ENCODE assay signal across 10 cellular contexts in genomic region chr4:143357161-143357845, GRCh38. TPM values are rescaled to one million over a fixed set of nuclear protein-coding genes. Genes with fewer than 3 reads are reported as not detected.
DNase-seq lines count a peak whose midpoint lies in the region; ATAC-seq, FAIRE-seq and TF ChIP-seq lines count a peak whose summit lies in the region.
"Had no signal": no experiment of that assay in that cellular context is flagged by ENCODE, and none has a peak within 500 bp of the region (broad histone marks: within the 10 kb centered on the region; RNA-seq: fewer than 3 reads in every experiment).

No MANE protein-coding gene starts in this region.

- H3K27me3 ChIP-seq in HUES48 (ENCODE audit: control insufficient read depth, insufficient read depth, low read length) (no peaks in the 10 kb centered on the region), bronchial epithelial cell (ENCODE audit: control insufficient read depth, insufficient read depth, low read length) (no peaks in the 10 kb centered on the region), neutrophil (no peaks in the 10 kb centered on the region)

- TF ChIP-seq CTCF in bronchial epithelial cell (IDR thresholded peaks at IDR 0.05; ENCODE audit: insufficient read depth, low read length, severe bottlenecking) (no peak), neutrophil (IDR thresholded peaks at IDR 0.05) (no peak)

- H3K4me1 ChIP-seq in HUES48 (ENCODE audit: control insufficient read depth, insufficient read depth, low read length) (peaks cover 68% of the 10 kb centered on the region), neutrophil (ENCODE audit: control insufficient read depth in 1 of 2, insufficient read depth in 1 of 2, low read depth in 1 of 2, low read length in 1 of 2) (peaks cover 24 to 25% of the 10 kb centered on the region in 2 experiments)

- H3K36me3 ChIP-seq in HUES48 (ENCODE audit: control insufficient read depth, insufficient read depth, low read length) (no peaks in the 10 kb centered on the region), bronchial epithelial cell (ENCODE audit: control insufficient read depth, insufficient read depth, low read length) (no peaks in the 10 kb centered on the region), neutrophil (no peaks in the 10 kb centered on the region)

- peak; percentile 52 for FAIRE-seq in GM12891 (lab: Jason Lieb, UNC)
- no peak for FAIRE-seq in bronchial epithelial cell (lab: Jason Lieb, UNC)

- no peak overlapping the region for H3K9ac ChIP-seq in HUES48 (ENCODE audit: low read depth, low read length)

- no peaks in the 10 kb centered on the region for H3K9me3 ChIP-seq in HUES48 (ENCODE audit: control insufficient read depth, insufficient read depth, low read length)
- H3K9me3 ChIP-seq in neutrophil: no peaks in the 10 kb centered on the region

- H3K27ac ChIP-seq in HUES48 (ENCODE audit: low read depth, low read length): peak overlapping the region; percentile 34
- H3K27ac ChIP-seq in neutrophil: peak overlapping the region; percentile 39

- H3K4me3 ChIP-seq in HUES48 (ENCODE audit: low read depth, low read length): no peak overlapping the region
- no peak overlapping the region for H3K4me3 ChIP-seq in bronchial epithelial cell (ENCODE audit: low read depth, low read length)
- no peak overlapping the region for H3K4me3 ChIP-seq in neutrophil (ENCODE audit: low read depth in 1 of 2, low read length in 1 of 2)

- TF ChIP-seq POLR2A in GM12891 (IDR thresholded peaks at IDR 0.05; ENCODE audit: low read depth, low read length): no peak

- DNase-seq in GM12891 (ENCODE audit: insufficient read length, low spot score) (no peak), bronchial epithelial cell (ENCODE audit: low read depth) (peak; percentile 88), COLO668 (lab: John Stamatoyannopoulos, UW; ENCODE audit: unreplicated experiment) (no peak), NCI-H82 (lab: John Stamatoyannopoulos, UW) (no peak), retina (no peak)
- DNase-seq: CD4-positive, CD25-positive, alpha-beta regulatory T cell; NCI-H524 had no signal

- ATAC-seq in GM21423 (IDR thresholded peaks at IDR 0.05; ENCODE audit: unreplicated experiment): no peak

TF ChIP-seq in GM12891, 5 proteins besides CTCF, POLR2A, EP300 and RAD21:
- no peak for TF ChIP-seq POLR2AphosphoS5 (IDR thresholded peaks at IDR 0.05; ENCODE audit: low read depth, low read length)
- no peak for TF ChIP-seq SPI1 (IDR thresholded peaks at IDR 0.05; ENCODE audit: low read depth, low read length)
- no peak for TF ChIP-seq PAX5 (IDR thresholded peaks at IDR 0.05; ENCODE audit: insufficient read depth, low read length, severe bottlenecking)
- TF ChIP-seq TAF1 (IDR thresholded peaks at IDR 0.05; ENCODE audit: low read depth, low read length): no peak
- TF ChIP-seq POU2F2 (IDR thresholded peaks at IDR 0.05; ENCODE audit: low read depth, low read length): no peak

RNA-seq across cellular contexts. Expression of gene GAB1, which starts 20.6 kb away (rescaled TPM):
- 1.5 TPM for polyA plus RNA-seq in GM12891 (2012; ENCODE audit: low read depth, missing spikeins)
- 5.0 and 10.8 TPM in 2 replicates for total RNA-seq in bronchial epithelial cell
- polyA plus RNA-seq: CD4-positive, CD25-positive, alpha-beta regulatory T cell had no signal
